ENCODE assay signal across 15 cellular contexts in genomic region chr6:13434455-13434775, GRCh38.
"Had no signal": no experiment of that assay in that cellular context is flagged by ENCODE, and none has a peak within 500 bp of the region (broad histone marks: within the 10 kb centered on the region; RNA-seq: fewer than 3 reads in every experiment).

No MANE protein-coding gene starts in this region.

- H3K27me3 ChIP-seq: breast epithelium, dorsolateral prefrontal cortex, gastrocnemius medialis, heart right ventricle, SJCRH30, transverse colon had no signal

- H3K36me3 ChIP-seq: breast epithelium, gastrocnemius medialis, heart right ventricle, SJCRH30, transverse colon had no signal

- H3K4me1 ChIP-seq: breast epithelium, SJCRH30 had no signal

- H3K27me3 Mint-ChIP-seq: activated naive CD8-positive, alpha-beta T cell treated with anti-CD3 and anti-CD28 coated beads, Interleukin-2, amount 50 U/mL, for 24 hours had no signal

- H3K27ac ChIP-seq: breast epithelium, gastrocnemius medialis, SJCRH30 had no signal

- DNase-seq: activated CD4-positive, alpha-beta T cell treated with anti-CD3 and anti-CD28 coated beads, Interleukin-2, amount 50 U/mL, for 48 hours; activated naive CD8-positive, alpha-beta T cell treated with anti-CD3 and anti-CD28 coated beads, Interleukin-2, amount 50 U/mL, for 24 hours; aorta; dorsolateral prefrontal cortex; erythroblast; gastrocnemius medialis; heart right ventricle; left colon; midbrain; SJCRH30; stimulated activated naive CD4-positive, alpha-beta T cell; SW 1271; transverse colon had no signal

- H3K4me3 ChIP-seq: breast epithelium, dorsolateral prefrontal cortex, gastrocnemius medialis, heart right ventricle, SJCRH30, transverse colon had no signal

- H3K9me3 ChIP-seq: breast epithelium, gastrocnemius medialis, heart right ventricle, SJCRH30, transverse colon had no signal

- H3K4me3 Mint-ChIP-seq: activated naive CD8-positive, alpha-beta T cell treated with anti-CD3 and anti-CD28 coated beads, Interleukin-2, amount 50 U/mL, for 24 hours; T-helper 2 cell treated with Interferon-gamma antibody and Interleukin-4, amounts not matched to agents 5 μg/mL and 100 μg/mL, for 36 hours had no signal

- H3K9me3 Mint-ChIP-seq: activated naive CD8-positive, alpha-beta T cell treated with anti-CD3 and anti-CD28 coated beads, Interleukin-2, amount 50 U/mL, for 24 hours had no signal

- ATAC-seq: activated naive CD8-positive, alpha-beta T cell treated with anti-CD3 and anti-CD28 coated beads, Interleukin-2, amount 50 U/mL, for 24 hours; gastrocnemius medialis had no signal
